Comparison of ENCODE assay signal across 23 cellular contexts in the genomic region with DNA sequence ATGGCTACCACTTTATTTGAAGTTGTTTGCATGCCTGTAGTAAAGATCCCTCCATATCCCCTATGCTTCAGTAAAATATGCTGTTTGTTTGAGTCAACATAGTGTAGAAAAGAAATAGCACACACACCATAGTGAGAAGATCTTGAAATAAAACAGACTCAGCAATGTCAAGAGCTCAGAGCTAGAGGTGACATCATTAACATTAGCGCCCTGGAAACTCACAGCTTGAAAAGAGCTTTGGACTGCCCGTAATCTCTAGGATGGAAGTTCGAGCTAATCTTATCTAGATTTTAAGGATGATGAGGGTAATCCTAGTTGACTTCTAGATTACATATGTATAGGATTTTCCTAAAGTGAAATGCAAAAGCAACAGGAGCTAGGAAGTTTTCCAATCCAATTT.
DNase-seq lines count a peak whose midpoint lies in the region; ATAC-seq and TF ChIP-seq lines count a peak whose summit lies in the region.
"Had no signal": no experiment of that assay in that cellular context is flagged by ENCODE, and none has a peak within 500 bp of the region (broad histone marks: within the 10 kb centered on the region; RNA-seq: fewer than 3 reads in every experiment).

No MANE protein-coding gene starts in this region.

- TF ChIP-seq EP300 in tibial nerve (IDR thresholded peaks at IDR 0.05): no peak

- intact Hi-C loops in left ventricle myocardium superior (cut with micrococcal nuclease): no loop called here
- intact Hi-C loops in dorsolateral prefrontal cortex (cut with DNase I): no loop called here

- H3K27me3 ChIP-seq in right atrium auricular region (no peaks in the 10 kb centered on the region), WERI-Rb-1 (ENCODE audit: insufficient read depth, low read depth, severe bottlenecking) (no peaks in the 10 kb centered on the region), tibial nerve (no peaks in the 10 kb centered on the region), dorsolateral prefrontal cortex (peaks cover 0 to 3% (median 0%) of the 10 kb centered on the region in 45 donors)
- H3K27me3 ChIP-seq: BE2C had no signal

- no peaks in the 10 kb centered on the region for H3K36me3 ChIP-seq in right atrium auricular region
- no peaks in the 10 kb centered on the region for H3K36me3 ChIP-seq in WERI-Rb-1
- no peaks in the 10 kb centered on the region for H3K36me3 ChIP-seq in tibial nerve
- H3K36me3 ChIP-seq: BE2C, BLaER1 had no signal

- DNase-seq in left ventricle myocardium superior: no peak
- no peak for DNase-seq in right atrium auricular region (ENCODE audit: low spot score)
- peak; percentile 85 for DNase-seq in NCI-H82 (lab: John Stamatoyannopoulos, UW)
- DNase-seq in WERI-Rb-1: peak; percentile 10
- no peak for DNase-seq in tibial nerve (ENCODE audit: low spot score in 2 of 2)
- no peak for DNase-seq in GDM1 (lab: John Stamatoyannopoulos, UW)
- DNase-seq in dorsolateral prefrontal cortex: no peak
- DNase-seq: 8988T; ACHN; BE2C; C1 segment of cervical spinal cord; CD4-positive, alpha-beta memory T cell; CD4-positive, CD25-positive, alpha-beta regulatory T cell; CD8-positive, alpha-beta memory T cell; COR-L47; DMS 273 treated with DMSO at 0.1 percent for 48 hours; DMS153; DMS53; DMS79; DND-41; EL; GF-D8 had no signal

- H3K27ac ChIP-seq in right atrium auricular region (no peak overlapping the region), WERI-Rb-1 (no peak overlapping the region), tibial nerve (no peak overlapping the region), dorsolateral prefrontal cortex (no peak overlapping the region)
- H3K27ac ChIP-seq: BLaER1 had no signal

- ATAC-seq in left ventricle myocardium superior: peak; percentile 34

- H3K4me3 ChIP-seq in right atrium auricular region (no peak overlapping the region), WERI-Rb-1 (ENCODE audit: low read depth, low read length) (no peak overlapping the region), tibial nerve (no peak overlapping the region), dorsolateral prefrontal cortex (no peak overlapping the region)
- H3K4me3 ChIP-seq: BLaER1 had no signal

- H3K4me1 ChIP-seq in right atrium auricular region: no peaks in the 10 kb centered on the region
- no peaks in the 10 kb centered on the region for H3K4me1 ChIP-seq in tibial nerve
- H3K4me1 ChIP-seq: BE2C, BLaER1 had no signal

- 63 to 83% methylated on average over 3 of the region's 3 CpGs for WGBS in tibial nerve, 2 donors

- H3K9me3 ChIP-seq in right atrium auricular region (peaks cover 0 to 8% of the 10 kb centered on the region in 2 donors), WERI-Rb-1 (ENCODE audit: severe bottlenecking) (no peaks in the 10 kb centered on the region), tibial nerve (peaks cover 0 to 6% (median 0%) of the 10 kb centered on the region in 4 donors)
- H3K9me3 ChIP-seq: BE2C, BLaER1 had no signal

- TF ChIP-seq CTCF in right atrium auricular region (IDR thresholded peaks at IDR 0.05) (no peak), WERI-Rb-1 (IDR thresholded peaks at IDR 0.05; ENCODE audit: low read depth, low read length) (no peak), tibial nerve (IDR thresholded peaks at IDR 0.05) (no peak), dorsolateral prefrontal cortex (IDR thresholded peaks at IDR 0.05 in 54 of 56, conservative IDR thresholded peaks at IDR 0.05 in 2 of 56; ENCODE audit: low read depth in 1 of 56, partially characterized antibody in 56 of 56) (no peak)

- no peak for TF ChIP-seq POLR2A in tibial nerve (IDR thresholded peaks at IDR 0.05)

Comparison
In these comparisons a context has a peak if more than half of its experiments do, and no peak if none do; other contexts are left out.
1. DNase-seq: peak in NCI-H82 (single experiment) and WERI-Rb-1 (single experiment); none in left ventricle myocardium superior (single experiment), right atrium auricular region (single experiment), tibial nerve (0 of 2), GDM1 (single experiment) and dorsolateral prefrontal cortex (0 of 10).